9 cellular contexts compared by ENCODE assay signal in the genomic region with DNA sequence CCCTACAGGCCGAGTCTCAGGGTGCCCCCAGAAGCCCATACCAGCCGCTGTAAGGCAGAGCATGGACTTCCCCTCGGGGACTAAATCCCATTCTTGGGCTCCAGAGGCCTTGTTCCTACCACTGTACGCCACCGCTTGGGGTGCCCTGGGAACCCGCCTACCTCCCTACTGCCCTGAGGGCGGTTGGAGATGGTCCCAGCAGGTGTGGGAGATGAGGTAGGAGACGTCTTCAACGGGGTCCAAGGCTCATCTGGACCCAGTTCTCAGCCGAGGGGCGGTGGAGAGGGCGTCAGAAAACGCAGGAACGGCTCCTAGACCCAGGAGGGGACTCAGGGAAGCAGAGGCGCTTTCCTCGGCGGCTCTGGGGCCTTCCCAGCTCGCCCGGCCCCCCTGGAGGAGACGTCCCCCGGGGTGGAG. TPM values are rescaled to one million over a fixed set of nuclear protein-coding genes. Genes with fewer than 3 reads are reported as not detected.
DNase-seq lines count a peak whose midpoint lies in the region; ATAC-seq and TF ChIP-seq lines count a peak whose summit lies in the region.
"Had no signal": no experiment of that assay in that cellular context is flagged by ENCODE, and none has a peak within 500 bp of the region (broad histone marks: within the 10 kb centered on the region; RNA-seq: fewer than 3 reads in every experiment).

No MANE protein-coding gene starts in this region.

- TF ChIP-seq EP300 in ovary (IDR thresholded peaks at IDR 0.05) = no peak

- peaks cover 9% of the 10 kb centered on the region; the same call in 1 of the 2 replicates for H3K36me3 ChIP-seq in ACC112 (ENCODE audit: insufficient read depth, low read length)
- peaks cover 33% of the 10 kb centered on the region for H3K36me3 ChIP-seq in NT2/D1 (ENCODE audit: insufficient read depth, insufficient read length, low read length)
- H3K36me3 ChIP-seq in esophagus squamous epithelium = peaks cover 0 to 11% (median 0%) of the 10 kb centered on the region in 3 donors
- H3K36me3 ChIP-seq in ovary = no peaks in the 10 kb centered on the region
- H3K36me3 ChIP-seq in PC-9 (ENCODE audit: low read depth) = no peaks in the 10 kb centered on the region

- H3F3A ChIP-seq in PC-9 (ENCODE audit: insufficient read depth, low read depth) = no peaks in the 10 kb centered on the region

- BruUV-seq in PC-9 (replicated peaks; lab: Mats Ljungman, UMichigan) = no TSS peak

- intact Hi-C loops in esophagus squamous epithelium (cut with DNase I) (no loop called here), ovary (cut with DNase I) (no loop called here), PC-9 (cut with micrococcal nuclease; ENCODE audit: unreplicated experiment) (no loop called here)

- peak overlapping the region; percentile 93 for H3K9ac ChIP-seq in NT2/D1 (ENCODE audit: insufficient read length, low read depth)

- DNase-seq in NT2/D1 (ENCODE audit: low read depth, low spot score) (no peak), esophagus squamous epithelium (lab: John Stamatoyannopoulos, UW) (no peak), ovary (peak in 1 of 5 donors; percentile 18), PC-9 (no peak), NOMO-1 treated with dmso at 0.1 percent for 144 hours (lab: John Stamatoyannopoulos, UW; ENCODE audit: unreplicated experiment) (no peak), KG1 (lab: John Stamatoyannopoulos, UW) (no peak)
- DNase-seq: Calu3 had no signal

- no peaks in the 10 kb centered on the region for H3K4me1 ChIP-seq in ACC112 (ENCODE audit: control insufficient read depth, insufficient read depth, low read length, unreplicated experiment)
- no peaks in the 10 kb centered on the region for H3K4me1 ChIP-seq in NT2/D1 (ENCODE audit: insufficient read depth, insufficient read length)
- H3K4me1 ChIP-seq in esophagus squamous epithelium = peaks cover 13 to 29% (median 19%) of the 10 kb centered on the region in 3 donors
- peaks cover 10% of the 10 kb centered on the region for H3K4me1 ChIP-seq in ovary (ENCODE audit: insufficient read depth)
- H3K4me1 ChIP-seq in PC-9 (replicated peaks; ENCODE audit: insufficient read depth) = peaks cover 4% of the 10 kb centered on the region; the same call in 1 of the 2 replicates

- POLR2A ChIA-PET in PC-9 (lab: Charles Lee; ENCODE audit: unreplicated experiment) = no interaction called here

- CTCF ChIA-PET in PC-9 (lab: Charles Lee) = no interaction called here

- H3K9me2 ChIP-seq in PC-9 (ENCODE audit: insufficient read depth) = no peaks in the 10 kb centered on the region

- no peak overlapping the region for H3K4me2 ChIP-seq in PC-9

- H3K27ac ChIP-seq in ACC112 (ENCODE audit: low read depth, low read length) = no peak overlapping the region
- no peak overlapping the region for H3K27ac ChIP-seq in esophagus squamous epithelium
- peak overlapping the region in 1 of 2 donors; percentile 18 for H3K27ac ChIP-seq in ovary
- no peak overlapping the region for H3K27ac ChIP-seq in PC-9

- peak overlapping the region; percentile 96 for H2AFZ ChIP-seq in ACC112 (ENCODE audit: low read length, unreplicated experiment)
- H2AFZ ChIP-seq in PC-9 = no peak overlapping the region

- WGBS in esophagus squamous epithelium, 2 donors = 47% methylated on average over 16 of the region's 21 CpGs; no CpG with 5 or more reads in 1 of the 2 donors
- WGBS in ovary, 3 donors = 27 to 37% (median 32%) methylated on average over 19 to 21 of the region's 21 CpGs

- peaks cover 18% of the 10 kb centered on the region for H3K79me2 ChIP-seq in ACC112 (ENCODE audit: control insufficient read depth, insufficient read depth, low read length, unreplicated experiment)
- H3K79me2 ChIP-seq in PC-9 (ENCODE audit: low read depth) = peaks cover 4% of the 10 kb centered on the region; the same call in 1 of the 2 replicates

- ATAC-seq in HG02759 (IDR thresholded peaks at IDR 0.05; ENCODE audit: unreplicated experiment) = no peak

- H3K27me3 ChIP-seq in ACC112 (ENCODE audit: insufficient read depth, low read length) = no peaks in the 10 kb centered on the region
- H3K27me3 ChIP-seq in NT2/D1 (ENCODE audit: insufficient read depth, insufficient read length) = no peaks in the 10 kb centered on the region
- H3K27me3 ChIP-seq in esophagus squamous epithelium = no peaks in the 10 kb centered on the region
- no peaks in the 10 kb centered on the region for H3K27me3 ChIP-seq in ovary
- 0 out of 2 replicates have a peak, but pooled peaks cover 3% of the 10 kb centered on the region for H3K27me3 ChIP-seq in PC-9 (ENCODE audit: insufficient read depth, low read depth)

- H3K4me3 ChIP-seq in ACC112 (ENCODE audit: low read depth, low read length) = peak overlapping the region; percentile 95
- H3K4me3 ChIP-seq in NT2/D1 (ENCODE audit: insufficient read length, low read depth) = peak overlapping the region; percentile 88
- peak overlapping the region; percentile 36 to 74 (median 62) for H3K4me3 ChIP-seq in esophagus squamous epithelium
- H3K4me3 ChIP-seq in ovary = peak overlapping the region; percentile 48
- H3K4me3 ChIP-seq in PC-9 = no peak overlapping the region

- TF ChIP-seq POLR2A in esophagus squamous epithelium (IDR thresholded peaks at IDR 0.05) (no peak), ovary (IDR thresholded peaks at IDR 0.05) (no peak)

- TF ChIP-seq CTCF in esophagus squamous epithelium (IDR thresholded peaks at IDR 0.05) (no peak), ovary (IDR thresholded peaks at IDR 0.05) (no peak), PC-9 (conservative IDR thresholded peaks at IDR 0.05) (no peak)

- H4K20me1 ChIP-seq in PC-9 (ENCODE audit: insufficient read depth) = no peaks in the 10 kb centered on the region

- peaks cover 28% of the 10 kb centered on the region; the same call in 1 of the 2 replicates for H3K9me3 ChIP-seq in NT2/D1 (ENCODE audit: insufficient read depth, low read length)
- H3K9me3 ChIP-seq in esophagus squamous epithelium = peaks cover 0 to 64% (median 19%) of the 10 kb centered on the region in 3 donors
- H3K9me3 ChIP-seq in ovary = peaks cover 0 to 28% of the 10 kb centered on the region in 2 donors
- peaks cover 16% of the 10 kb centered on the region for H3K9me3 ChIP-seq in PC-9 (ENCODE audit: insufficient read depth, low read depth)

RNA-seq across cellular contexts. Expression of gene ZIK1, which starts 0.8 kb away (rescaled TPM):
- total RNA-seq in esophagus squamous epithelium (1 to 10 TPM in 3 of 4 donors, under 1 TPM in 1; 0.38 to 4.6 (median 3.1) TPM), ovary (10 to 100 TPM in 1 of 7 donors, 1 to 10 TPM in 6; 3.4 to 10.2 (median 8.4) TPM), PC-9 (2021) (2.2 TPM in 2 replicates)
- polyA plus RNA-seq in ovary = 1 to 10 TPM; 5.5 to 5.7 TPM
- total RNA-seq: Calu3 had no signal

RNA-seq across cellular contexts. Expression of gene ZNF416, which starts 4.4 kb away (rescaled TPM):
- 1 to 10 TPM; 1.6 to 6.5 (median 3.9) TPM for total RNA-seq in esophagus squamous epithelium
- 10 to 100 TPM in 1 of 7 donors, 1 to 10 TPM in 6; 2.2 to 10.9 (median 7.6) TPM for total RNA-seq in ovary
- polyA plus RNA-seq in ovary = 1 to 10 TPM; 3.9 to 9.2 TPM
- 4.8 and 5.6 TPM in 2 replicates for total RNA-seq in PC-9 (2021)

RNA-seq across cellular contexts. Expression of gene ZNF530, which starts 16.6 kb away (rescaled TPM):
- 1 to 10 TPM in 3 of 4 donors, under 1 TPM in 1; 0.70 to 3.9 (median 1.8) TPM for total RNA-seq in esophagus squamous epithelium
- 1 to 10 TPM; 2.5 to 8.9 (median 3.6) TPM for total RNA-seq in ovary
- 1 to 10 TPM; 2.0 to 2.2 TPM for polyA plus RNA-seq in ovary
- 9.5 and 10.5 TPM in 2 replicates for total RNA-seq in PC-9 (2021)

RNA-seq across cellular contexts. Expression of gene ZNF550, which starts 23.4 kb away (rescaled TPM):
- total RNA-seq in esophagus squamous epithelium (1 to 10 TPM; 2.2 to 7.6 (median 3.1) TPM), ovary (10 to 100 TPM in 5 of 7 donors, 1 to 10 TPM in 2; 6.7 to 17.1 (median 11.4) TPM), PC-9 (2021) (18.2 and 19.8 TPM in 2 replicates)
- 1 to 10 TPM; 6.8 to 7.3 TPM for polyA plus RNA-seq in ovary

RNA-seq across cellular contexts. Expression of gene ZNF134, which starts 30.9 kb away (rescaled TPM):
- total RNA-seq in esophagus squamous epithelium (10 to 100 TPM in 2 of 4 donors, 1 to 10 TPM in 2; 7.5 to 14.9 (median 10.4) TPM), ovary (10 to 100 TPM; 13.4 to 22.9 (median 22.2) TPM), PC-9 (2021) (16.5 and 19.1 TPM in 2 replicates)
- 10 to 100 TPM in 1 of 2 donors, 1 to 10 TPM in 1; 9.2 to 12.6 TPM for polyA plus RNA-seq in ovary
